8 cellular contexts compared by ENCODE assay signal in the genomic region with DNA sequence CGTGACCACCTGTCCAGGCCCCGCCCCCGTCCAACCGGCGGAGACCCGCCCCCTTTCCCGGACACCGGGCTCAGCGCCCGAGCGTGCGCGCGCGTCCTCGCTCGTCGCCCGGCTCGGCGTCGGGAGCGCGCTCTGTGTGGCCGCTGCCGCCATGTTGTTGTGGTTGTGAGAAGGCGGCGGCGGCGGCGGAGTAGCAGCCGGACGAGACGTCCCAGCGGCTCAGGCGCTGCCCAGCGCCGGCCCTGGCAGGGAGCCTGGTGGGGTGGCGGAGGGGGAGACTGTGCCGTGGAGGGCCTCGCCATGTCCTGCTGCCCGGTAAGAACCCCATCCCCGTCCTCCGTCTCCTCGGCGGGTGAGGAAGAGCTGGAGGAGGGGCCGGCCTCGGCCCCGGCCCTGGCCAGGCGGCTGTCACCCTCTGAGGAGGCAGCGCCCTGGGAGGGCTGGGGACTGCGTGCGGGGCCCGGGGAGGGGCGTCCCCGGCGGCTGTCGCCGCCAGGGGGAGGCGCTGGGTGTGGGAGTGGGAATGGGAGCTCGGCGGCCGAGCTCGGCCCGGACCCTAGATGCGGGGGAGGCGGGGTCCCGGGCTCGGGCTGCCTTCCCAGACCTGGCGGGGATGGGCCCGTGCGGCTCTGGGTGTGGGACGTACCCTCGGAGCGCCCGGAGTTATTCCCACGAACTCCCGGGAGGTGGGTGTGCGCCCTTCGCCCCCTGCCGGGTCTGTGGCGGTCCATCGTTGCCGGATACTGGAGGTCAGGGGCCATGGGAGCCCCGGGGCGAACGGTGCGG.
A peak's percentile ranks its signal among the peaks of the same experiment; 100 is the strongest.
DNase-seq lines count a peak whose midpoint lies in the region; ATAC-seq, FAIRE-seq and TF ChIP-seq lines count a peak whose summit lies in the region.

A gene (plus strand): TSS at position 130 of the 786 bp plus-strand sequence. CDS start 87,886 bp downstream, outside the sequence.

- H3K4me3 ChIP-seq in retinal pigment epithelial cell (ENCODE audit: low read length): peak within 1 kb of the TSS; percentile 87

- peak; percentile 30 for TF ChIP-seq CTCF in GM12873 (IDR thresholded peaks at IDR 0.05; ENCODE audit: insufficient read depth, low read depth, low read length, missing control alignments)
- TF ChIP-seq CTCF in retinal pigment epithelial cell (conservative IDR thresholded peaks at IDR 0.05; ENCODE audit: low read depth, low read length): peak; percentile 40
- TF ChIP-seq CTCF in D721Med (IDR thresholded peaks at IDR 0.05; ENCODE audit: insufficient read depth, missing control alignments): no peak

- no peak for FAIRE-seq in D721Med (lab: Jason Lieb, UNC)

- ATAC-seq in HG02678 (IDR thresholded peaks at IDR 0.05; ENCODE audit: unreplicated experiment): peak; percentile 72

- DNase-seq in NCI-H1694 (lab: John Stamatoyannopoulos, UW) (peak; percentile 75), T1000 (lab: John Stamatoyannopoulos, UW) (peak; percentile 88), astrocyte of the hippocampus (ENCODE audit: low read depth, low spot score) (peak; percentile 97), hippocampal formation (lab: John Stamatoyannopoulos, UW) (peak; percentile 78 to 88), retinal pigment epithelial cell (ENCODE audit: low read depth) (peak; percentile 63), D721Med (ENCODE audit: insufficient read length, low spot score) (no peak)
